In genomic region chr16:68297908-68298307, GRCh38 we compare ENCODE assay signal across 13 cellular contexts. TPM values are rescaled to one million over a fixed set of nuclear protein-coding genes. Genes with fewer than 3 reads are reported as not detected.
DNase-seq lines count a peak whose midpoint lies in the region; ATAC-seq and TF ChIP-seq lines count a peak whose summit lies in the region.
"Had no signal": no experiment of that assay in that cellular context is flagged by ENCODE, and none has a peak within 500 bp of the region (broad histone marks: within the 10 kb centered on the region; RNA-seq: fewer than 3 reads in every experiment).

No MANE protein-coding gene starts in this region.

- CTCF ChIA-PET in Calu3 (lab: Charles Lee) = no interaction called here
- CTCF ChIA-PET in HEK293T (lab: Yijun Ruan, JAX) = no interaction called here

- no peak for ATAC-seq in activated T-helper 17 cell treated with anti-CD3 and anti-CD28 coated beads, Interleukin-2, amount 50 U/mL, for 72 hours (replicated peaks)
- ATAC-seq in memory B cell (ENCODE audit: low read depth) (no peak), HG02981 (IDR thresholded peaks at IDR 0.05; ENCODE audit: unreplicated experiment) (no peak)

- H3K27ac Mint-ChIP-seq in Calu3 (ENCODE audit: unreplicated experiment) (no peak overlapping the region), memory B cell (peak overlapping the region; percentile 24)
- H3K27ac Mint-ChIP-seq in activated T-helper 17 cell treated with anti-CD3 and anti-CD28 coated beads, Interleukin-2, amount 50 U/mL, for 72 hours = peak overlapping the region; percentile 32

- POLR2A ChIA-PET in HEK293T (lab: Yijun Ruan, JAX) = interaction anchor here (2.3 kb wide), 1 partner anchor 34 kb away, joined by 10 read pairs; the partner anchor contains the start of gene SLC7A6

- H3K27me3 Mint-ChIP-seq in Calu3 (ENCODE audit: unreplicated experiment) = no peaks in the 10 kb centered on the region
- H3K27me3 Mint-ChIP-seq in activated T-helper 17 cell treated with anti-CD3 and anti-CD28 coated beads, Interleukin-2, amount 50 U/mL, for 72 hours = no peaks in the 10 kb centered on the region
- no peaks in the 10 kb centered on the region for H3K27me3 Mint-ChIP-seq in memory B cell

- BruUV-seq in Calu3 (replicated peaks; lab: Mats Ljungman, UMichigan) = no TSS peak

- H3K9me3 Mint-ChIP-seq in Calu3 (ENCODE audit: low read depth, unreplicated experiment) (no peaks in the 10 kb centered on the region), memory B cell (no peaks in the 10 kb centered on the region)
- no peaks in the 10 kb centered on the region for H3K9me3 Mint-ChIP-seq in activated T-helper 17 cell treated with anti-CD3 and anti-CD28 coated beads, Interleukin-2, amount 50 U/mL, for 72 hours

- DNase-seq in NCI-H2196 (lab: John Stamatoyannopoulos, UW; ENCODE audit: unreplicated experiment) (peak; percentile 7), NCI-H2196 treated with DMSO at 0.1 percent for 48 hours (lab: John Stamatoyannopoulos, UW; ENCODE audit: unreplicated experiment) (no peak), Calu3 (peak; percentile 13), memory B cell (ENCODE audit: low spot score in 2 of 2) (no peak), HEK293T (ENCODE audit: extremely low spot score) (no peak), NCI-H2107 treated with DMSO at 0.1 percent for 48 hours (lab: John Stamatoyannopoulos, UW; ENCODE audit: unreplicated experiment) (no peak)
- DNase-seq: activated CD8-positive, alpha-beta memory T cell treated with anti-CD3 and anti-CD28 coated beads, Interleukin-2, amount 50 U/mL, for 48 hours; left colon; NCI-H1105; nucleus accumbens; T-helper 2 cell had no signal

- intact Hi-C loops in Calu3 (cut with micrococcal nuclease; ENCODE audit: unreplicated experiment) = no loop called here

- H3K36me3 Mint-ChIP-seq in Calu3 (ENCODE audit: insufficient read depth, unreplicated experiment) = peaks cover 60% of the 10 kb centered on the region
- peaks cover 100% of the 10 kb centered on the region for H3K36me3 Mint-ChIP-seq in activated T-helper 17 cell treated with anti-CD3 and anti-CD28 coated beads, Interleukin-2, amount 50 U/mL, for 72 hours (ENCODE audit: low read depth)
- H3K36me3 Mint-ChIP-seq in memory B cell = peaks cover 39% of the 10 kb centered on the region

- no peaks in the 10 kb centered on the region for H3K4me1 Mint-ChIP-seq in Calu3 (ENCODE audit: low read depth, unreplicated experiment)
- peaks cover 14% of the 10 kb centered on the region for H3K4me1 Mint-ChIP-seq in activated T-helper 17 cell treated with anti-CD3 and anti-CD28 coated beads, Interleukin-2, amount 50 U/mL, for 72 hours
- peaks cover 18% of the 10 kb centered on the region for H3K4me1 Mint-ChIP-seq in memory B cell

- no peak overlapping the region for H3K4me3 Mint-ChIP-seq in Calu3 (ENCODE audit: low read depth, unreplicated experiment)
- no peak overlapping the region for H3K4me3 Mint-ChIP-seq in activated T-helper 17 cell treated with anti-CD3 and anti-CD28 coated beads, Interleukin-2, amount 50 U/mL, for 72 hours
- H3K4me3 Mint-ChIP-seq in memory B cell = no peak overlapping the region

- no peak for TF ChIP-seq CTCF in Calu3 (IDR thresholded peaks at IDR 0.05; ENCODE audit: unreplicated experiment)

TF ChIP-seq in HEK293T, 16 proteins besides CTCF, POLR2A, EP300 and RAD21:
- no peak for TF ChIP-seq NFRKB (IDR thresholded peaks at IDR 0.05)
- no peak for TF ChIP-seq PKNOX1 (IDR thresholded peaks at IDR 0.05)
- TF ChIP-seq ELF4 (IDR thresholded peaks at IDR 0.05) = no peak
- no peak for TF ChIP-seq FOXK2 (IDR thresholded peaks at IDR 0.05)
- no peak for TF ChIP-seq CTBP1 (IDR thresholded peaks at IDR 0.05; ENCODE audit: borderline replicate concordance)
- no peak for TF ChIP-seq SUZ12 (IDR thresholded peaks at IDR 0.05)
- TF ChIP-seq LEF1 (IDR thresholded peaks at IDR 0.05; ENCODE audit: borderline replicate concordance) = no peak

RNA-seq across cellular contexts. Expression of gene SLC7A6OS, which starts 12.8 kb away (rescaled TPM):
- total RNA-seq in Calu3 (2022) = 28.4 and 34.9 TPM in 2 replicates
- total RNA-seq in activated T-helper 17 cell treated with anti-CD3 and anti-CD28 coated beads, Interleukin-2, amount 50 U/mL, for 72 hours = 10 to 100 TPM; 21.3 to 21.8 TPM

RNA-seq across cellular contexts. Expression of gene PRMT7, which starts 12.9 kb away (rescaled TPM):
- 49.4 and 57.8 TPM in 2 replicates for total RNA-seq in Calu3 (2022)
- total RNA-seq in activated T-helper 17 cell treated with anti-CD3 and anti-CD28 coated beads, Interleukin-2, amount 50 U/mL, for 72 hours = 10 to 100 TPM; 53.3 to 57.8 TPM

RNA-seq across cellular contexts. Expression of gene SLC7A6, which starts 33.6 kb away (rescaled TPM):
- total RNA-seq in Calu3 (2022) = 38.3 and 45.4 TPM in 2 replicates
- 10 to 100 TPM; 65.6 to 99.0 TPM for total RNA-seq in activated T-helper 17 cell treated with anti-CD3 and anti-CD28 coated beads, Interleukin-2, amount 50 U/mL, for 72 hours

RNA-seq across cellular contexts. Expression of gene PLA2G15, which starts 52.7 kb away (rescaled TPM):
- 16.9 and 22.5 TPM in 2 replicates for total RNA-seq in Calu3 (2022)
- 10 to 100 TPM; 11.2 to 15.5 TPM for total RNA-seq in activated T-helper 17 cell treated with anti-CD3 and anti-CD28 coated beads, Interleukin-2, amount 50 U/mL, for 72 hours

Comparison
In these comparisons a context has a peak if more than half of its experiments do, and no peak if none do; other contexts are left out.
1. DNase-seq: peak in NCI-H2196 (single experiment) and Calu3 (single experiment); none in NCI-H2196 treated with DMSO at 0.1 percent for 48 hours (single experiment), memory B cell (0 of 2), HEK293T (single experiment) and NCI-H2107 treated with DMSO at 0.1 percent for 48 hours (single experiment).